In genomic region chr9:37994639-37995347, GRCh38 we compare ENCODE assay signal across 8 cellular contexts.
DNase-seq lines count a peak whose midpoint lies in the region; ATAC-seq and TF ChIP-seq lines count a peak whose summit lies in the region.

No MANE protein-coding gene starts in this region.

- peak overlapping the region; percentile 68 for H3K9ac ChIP-seq in OCI-LY3 (ENCODE audit: low read length)
- H3K9ac ChIP-seq in mesendoderm (ENCODE audit: low read length) = no peak overlapping the region

- H3K79me1 ChIP-seq in mesendoderm (ENCODE audit: low read length) = peaks cover 51% of the 10 kb centered on the region

- TF ChIP-seq CTCF in OCI-LY3 (IDR thresholded peaks at IDR 0.05; ENCODE audit: low read depth, low read length) = no peak
- TF ChIP-seq CTCF in lower leg skin (IDR thresholded peaks at IDR 0.05) = no peak

- peak; percentile 80 for DNase-seq in DMS 273 treated with DMSO at 0.1 percent for 48 hours (lab: John Stamatoyannopoulos, UW)
- DNase-seq in caudate nucleus (lab: John Stamatoyannopoulos, UW) = peak in 60 of 61 donors; percentile 39 to 98 (median 91)
- DNase-seq in lower leg skin (ENCODE audit: low spot score in 2 of 2) = peak; percentile 80 to 94
- DNase-seq in stromal cell of bone marrow (ENCODE audit: low read depth) = peak; percentile 49
- DNase-seq in mesendoderm = no peak

- no peaks in the 10 kb centered on the region for H3K79me2 ChIP-seq in OCI-LY3 (ENCODE audit: low read length)
- peaks cover 44% of the 10 kb centered on the region for H3K79me2 ChIP-seq in mesendoderm (ENCODE audit: control insufficient read depth, insufficient read depth, low read length)

- peak overlapping the region; percentile 74 for H3K4me3 ChIP-seq in OCI-LY3 (ENCODE audit: low read length)
- no peak overlapping the region for H3K4me3 ChIP-seq in lower leg skin (ENCODE audit: low read depth, poor library complexity, severe bottlenecking)
- H3K4me3 ChIP-seq in mesendoderm (ENCODE audit: low read length) = no peak overlapping the region

- H2AK5ac ChIP-seq in mesendoderm (ENCODE audit: low read length) = no peak overlapping the region

- no peak overlapping the region for H4K5ac ChIP-seq in mesendoderm (ENCODE audit: low read length)

- H2AFZ ChIP-seq in OCI-LY3 (ENCODE audit: low read depth, low read length) = peak overlapping the region; percentile 51; the same call in 1 of the 2 replicates

- H3K18ac ChIP-seq in mesendoderm (ENCODE audit: low read length) = no peak overlapping the region

- H3K4ac ChIP-seq in mesendoderm (ENCODE audit: low read depth, low read length) = no peak overlapping the region

- H4K20me1 ChIP-seq in OCI-LY3 (ENCODE audit: insufficient read depth, low read length) = no peaks in the 10 kb centered on the region

- no peaks in the 10 kb centered on the region for H3K9me3 ChIP-seq in OCI-LY3 (ENCODE audit: insufficient read depth, low read length)

- no peak overlapping the region for H3K56ac ChIP-seq in mesendoderm (ENCODE audit: low read length)

- H2BK120ac ChIP-seq in mesendoderm (ENCODE audit: low read depth, low read length) = no peak overlapping the region

- no peaks in the 10 kb centered on the region for H3K36me3 ChIP-seq in OCI-LY3 (replicated peaks; ENCODE audit: low read depth, low read length)
- peaks cover 1% of the 10 kb centered on the region for H3K36me3 ChIP-seq in mesendoderm (ENCODE audit: control insufficient read depth, insufficient read depth, low read length)

- peak; percentile 75 for ATAC-seq in GM19395 (IDR thresholded peaks at IDR 0.05; ENCODE audit: unreplicated experiment)
- ATAC-seq in HG03469 (IDR thresholded peaks at IDR 0.05; ENCODE audit: unreplicated experiment) = peak; percentile 70

- H2BK5ac ChIP-seq in mesendoderm (ENCODE audit: low read length) = no peak overlapping the region

- 9 to 10% methylated on average over 15 of the region's 15 CpGs for WGBS in lower leg skin, 2 donors
- WGBS in mesendoderm (ENCODE audit: extremely low coverage, insufficient coverage, low lambda C conversion rate) = no CpG with 5 or more reads among the region's 15 CpGs

- no peak overlapping the region for H4K8ac ChIP-seq in mesendoderm (ENCODE audit: low read depth, low read length)

- intact Hi-C loops in lower leg skin (cut with DNase I; ENCODE audit: low total_unique reads) = no loop called here

- H3K27me3 ChIP-seq in OCI-LY3 (ENCODE audit: low read depth, low read length) (no peaks in the 10 kb centered on the region), mesendoderm (ENCODE audit: insufficient read depth, low read length, poor library complexity) (no peaks in the 10 kb centered on the region)

- H3K4me2 ChIP-seq in OCI-LY3 (ENCODE audit: low read length) (peak overlapping the region; percentile 94), mesendoderm (ENCODE audit: low read length) (no peak overlapping the region)

- H3K23ac ChIP-seq in mesendoderm (ENCODE audit: low read length) = no peak overlapping the region

- H3K27ac ChIP-seq in OCI-LY3 (ENCODE audit: low read length) (peak overlapping the region; percentile 94), caudate nucleus (ENCODE audit: low read depth, low read length) (peak overlapping the region; percentile 96), mesendoderm (ENCODE audit: low read depth, low read length) (no peak overlapping the region)

- H3K4me1 ChIP-seq in OCI-LY3 (ENCODE audit: low read length) (peaks cover 55% of the 10 kb centered on the region), mesendoderm (ENCODE audit: control insufficient read depth, low read depth, low read length) (no peaks in the 10 kb centered on the region)

- H2BK15ac ChIP-seq in mesendoderm (replicated peaks; ENCODE audit: low read depth) = no peak overlapping the region

- TF ChIP-seq POLR2A in lower leg skin (IDR thresholded peaks at IDR 0.05) = no peak
